28 cellular contexts compared by ENCODE assay signal in the genomic region with DNA sequence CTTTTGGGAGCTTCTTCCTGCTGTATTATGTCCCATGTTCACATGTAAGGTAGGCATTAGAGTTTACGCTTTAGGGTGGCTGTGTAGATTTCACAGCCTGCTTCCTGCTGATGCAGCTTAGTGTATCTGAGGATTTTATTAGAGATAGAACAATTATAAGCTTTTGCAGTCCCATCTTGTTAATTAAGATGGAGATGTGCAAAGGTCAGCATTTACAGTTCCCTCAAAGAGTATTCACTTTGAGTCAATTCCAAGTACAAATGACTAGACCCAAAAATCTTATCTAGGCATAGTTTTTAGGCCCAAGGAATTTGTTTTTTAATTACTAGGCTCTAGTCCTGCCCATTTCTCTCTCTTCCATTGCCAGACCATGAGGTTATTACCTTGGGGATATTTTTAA.
"Had no signal": no experiment of that assay in that cellular context is flagged by ENCODE, and none has a peak within 500 bp of the region (broad histone marks: within the 10 kb centered on the region; RNA-seq: fewer than 3 reads in every experiment).

No MANE protein-coding gene starts in this region.

- H3K27ac ChIP-seq: neural progenitor cell, ovary, parathyroid adenoma, psoas muscle, skin epidermis, spleen, suprapubic skin, testis, tibial artery, transverse colon, upper lobe of right lung, uterus had no signal

- ATAC-seq: natural killer cell; psoas muscle; right cardiac atrium; sciatic nerve; stimulated activated memory B cell treated with anti-CD40 and anti-IgM and Interleukin-4, amounts not matched to agents 10 μg/mL and 1 μg/mL and 100 μg/mL, for 72 hours; stimulated activated naive CD8-positive, alpha-beta T cell treated with anti-CD3 and anti-CD28 coated beads, Interleukin-15, amount 100 ng/mL, for 72 hours; stimulated activated naive CD8-positive, alpha-beta T cell treated with anti-CD3 and anti-CD28 coated beads, Interleukin-15, Interleukin-2, amounts not matched to agents 100 U/mL and 50 U/mL, for 24 hours; upper lobe of right lung had no signal

- H3K4me1 ChIP-seq: neural progenitor cell, parathyroid adenoma, psoas muscle, spleen, suprapubic skin, testis, tibial artery, transverse colon, upper lobe of right lung, uterus had no signal

- H3K9me3 ChIP-seq: ovary, psoas muscle, spleen, suprapubic skin, testis, tibial artery, transverse colon, upper lobe of right lung, uterus had no signal

- H3K9ac ChIP-seq: neural progenitor cell, parathyroid adenoma had no signal

- H3K27me3 ChIP-seq: neural progenitor cell, ovary, spleen, suprapubic skin, testis, tibial artery, transverse colon, upper lobe of right lung, uterus had no signal

- H3K4me3 ChIP-seq: neural progenitor cell, ovary, psoas muscle, skin epidermis, smooth muscle cell, spleen, suprapubic skin, testis, tibial artery, transverse colon, upper lobe of right lung, uterus had no signal

- H2AFZ ChIP-seq: neural progenitor cell, parathyroid adenoma had no signal

- H3K36me3 ChIP-seq: neural progenitor cell, ovary, spleen, suprapubic skin, tibial artery, transverse colon, upper lobe of right lung, uterus had no signal

- H3K4me2 ChIP-seq: neural progenitor cell, smooth muscle cell had no signal

- H3K79me2 ChIP-seq: parathyroid adenoma had no signal

- DNase-seq: natural killer cell; occipital lobe; ovary; posterior cingulate gyrus; psoas muscle; right cardiac atrium; spleen; stimulated activated CD4-positive, alpha-beta T cell treated with anti-CD3 and anti-CD28 coated beads, Interleukin-12 subunit alpha, Interleukin-12 subunit beta, amount 100 ng/mL, for 4 hours; stimulated activated CD4-positive, alpha-beta T cell treated with anti-CD3 and anti-CD28 coated beads, Interleukin-1b, Interleukin-23, amount 100 ng/mL, for 48 hours; stimulated activated CD4-positive, alpha-beta T cell treated with anti-CD3 and anti-CD28 coated beads, Interleukin-4, amount 100 ng/mL, for 1 hour; stimulated activated CD4-positive, alpha-beta T cell treated with anti-CD3 and anti-CD28 coated beads, Interleukin-4, amount 100 ng/mL, for 4 hours; stimulated activated CD8-positive, alpha-beta memory T cell treated with anti-CD3 and anti-CD28 coated beads, Interleukin-4, amount 100 ng/mL, for 48 hours; stimulated activated naive CD4-positive, alpha-beta T cell; stimulated activated naive CD8-positive, alpha-beta T cell treated with anti-CD3 and anti-CD28 coated beads, Interleukin-15, amount 100 ng/mL, for 72 hours; stimulated activated naive CD8-positive, alpha-beta T cell treated with anti-CD3 and anti-CD28 coated beads, Interleukin-15, Interleukin-2, amounts not matched to agents 100 U/mL and 50 U/mL, for 24 hours; substantia nigra; testis; tibial artery; transverse colon; upper lobe of right lung; uterus had no signal
